In genomic region chrX:154428176-154429171, GRCh38 we compare ENCODE assay signal across 8 cellular contexts. TPM values are rescaled to one million over a fixed set of nuclear protein-coding genes. Genes with fewer than 3 reads are reported as not detected.
DNase-seq lines count a peak whose midpoint lies in the region; FAIRE-seq and TF ChIP-seq lines count a peak whose summit lies in the region.

Gene ATP6AP1, plus strand, starts transcription at chrX:154428677. Its CDS starts 16 bp downstream, at chrX:154428693.

- H3K9me3 ChIP-seq in Loucy (ENCODE audit: insufficient read depth, low read depth, low read length) (no peaks in the 10 kb centered on the region), neural progenitor cell (ENCODE audit: low read depth) (no peaks in the 10 kb centered on the region)

- H3K79me2 ChIP-seq in Loucy (ENCODE audit: insufficient read depth, low read length), result peaks cover 43% of the 10 kb centered on the region
- H3K79me2 ChIP-seq in neural progenitor cell (ENCODE audit: low read depth), result peaks cover 16% of the 10 kb centered on the region

- peak; percentile 85 for TF ChIP-seq POLR2A in H54 (IDR thresholded peaks at IDR 0.05; ENCODE audit: low read depth, low read length)

- no peak within 1 kb of the TSS for H3K27ac Mint-ChIP-seq in neural progenitor cell

- H2AFZ ChIP-seq in Loucy (ENCODE audit: low read length) (no peak within 1 kb of the TSS), neural progenitor cell (replicated peaks) (no peak within 1 kb of the TSS)

- DNase-seq in ELR (ENCODE audit: low read depth), result peak; percentile 93
- peak; percentile 61 for DNase-seq in H54 (ENCODE audit: insufficient read length, low spot score)
- DNase-seq in SIG-M5 (lab: John Stamatoyannopoulos, UW), result peak; percentile 55
- peak; percentile 86 for DNase-seq in activated gamma-delta T cell treated with Interleukin-2 at 50 U/mL for 16 hours
- DNase-seq in foreskin fibroblast, result peak; percentile 94 to 96
- peak; percentile 93 for DNase-seq in neural progenitor cell (ENCODE audit: low spot score)
- DNase-seq in stromal cell of bone marrow (ENCODE audit: low read depth), result peak; percentile 85

- H3K27me3 ChIP-seq in Loucy (ENCODE audit: insufficient read depth, low read length, poor library complexity, severe bottlenecking) (no peaks in the 10 kb centered on the region), neural progenitor cell (no peaks in the 10 kb centered on the region)

- peaks cover 26% of the 10 kb centered on the region for H3K9me3 Mint-ChIP-seq in neural progenitor cell

- peak; percentile 26; the same call in 1 of the 2 replicates for TF ChIP-seq CTCF in Loucy (conservative IDR thresholded peaks at IDR 0.05; ENCODE audit: low read length)
- TF ChIP-seq CTCF in foreskin fibroblast (IDR thresholded peaks at IDR 0.05; ENCODE audit: low read depth, low read length), result no peak
- no peak for TF ChIP-seq CTCF in neural progenitor cell (IDR thresholded peaks at IDR 0.05)

- H4K20me1 ChIP-seq in Loucy (ENCODE audit: insufficient read depth, low read length, poor library complexity, severe bottlenecking) (no peaks in the 10 kb centered on the region), neural progenitor cell (ENCODE audit: low read depth) (no peaks in the 10 kb centered on the region)

- peaks cover 6% of the 10 kb centered on the region for H3K36me3 Mint-ChIP-seq in neural progenitor cell

- FAIRE-seq in H54 (lab: Jason Lieb, UNC), result no peak

- H3K4me1 ChIP-seq in Loucy (ENCODE audit: insufficient read depth, low read length, poor library complexity, severe bottlenecking) (peaks cover 18% of the 10 kb centered on the region), neural progenitor cell (no peaks in the 10 kb centered on the region)

- no peaks in the 10 kb centered on the region for H3F3A ChIP-seq in Loucy (ENCODE audit: low read depth)
- H3F3A ChIP-seq in neural progenitor cell (ENCODE audit: low read depth), result peaks cover 7% of the 10 kb centered on the region

- H3K9me2 ChIP-seq in Loucy (replicated peaks; ENCODE audit: low read depth, low read length), result no peaks in the 10 kb centered on the region

- H3K9ac ChIP-seq in Loucy (ENCODE audit: low read depth, low read length, poor library complexity, severe bottlenecking) (peak within 1 kb of the TSS; percentile 81), neural progenitor cell (peak within 1 kb of the TSS; percentile 31)

- H3K4me3 ChIP-seq in Loucy (ENCODE audit: low read length, poor library complexity, severe bottlenecking) (peak within 1 kb of the TSS; percentile 91), foreskin fibroblast (ENCODE audit: low read depth in 1 of 2, low read length in 2 of 2) (peak within 1 kb of the TSS; percentile 54 to 74), neural progenitor cell (peak within 1 kb of the TSS; percentile 65)

- no peaks in the 10 kb centered on the region for H3K36me3 ChIP-seq in Loucy (ENCODE audit: insufficient read depth, low read length)
- H3K36me3 ChIP-seq in neural progenitor cell, result no peaks in the 10 kb centered on the region

- H3K4me2 ChIP-seq in Loucy (ENCODE audit: low read depth, low read length, poor library complexity, severe bottlenecking) (peak within 1 kb of the TSS; percentile 92), neural progenitor cell (peak within 1 kb of the TSS; percentile 79)

- H3K27ac ChIP-seq in neural progenitor cell, result no peak within 1 kb of the TSS

- H3K4me1 Mint-ChIP-seq in neural progenitor cell, result peaks cover 17% of the 10 kb centered on the region

- peaks cover 9% of the 10 kb centered on the region for H3K27me3 Mint-ChIP-seq in neural progenitor cell (ENCODE audit: insufficient read depth, low read depth)

- H3K4me3 Mint-ChIP-seq in neural progenitor cell, result peak within 1 kb of the TSS; percentile 84

RNA-seq across cellular contexts. Expression of gene ATP6AP1, which starts in this region (rescaled TPM):
- total RNA-seq in neural progenitor cell (ENCODE audit: low replicate concordance), result 22.6 and 47.4 TPM in 2 replicates
